In genomic region chr4:36218121-36218520, GRCh38 we compare ENCODE assay signal across 14 cellular contexts. TPM values are rescaled to one million over a fixed set of nuclear protein-coding genes. Genes with fewer than 3 reads are reported as not detected.
DNase-seq lines count a peak whose midpoint lies in the region; ATAC-seq, FAIRE-seq and TF ChIP-seq lines count a peak whose summit lies in the region.
"Had no signal": no experiment of that assay in that cellular context is flagged by ENCODE, and none has a peak within 500 bp of the region (broad histone marks: within the 10 kb centered on the region; RNA-seq: fewer than 3 reads in every experiment).

No MANE protein-coding gene starts in this region.

- no peak overlapping the region for H2AFZ ChIP-seq in GM12878 (ENCODE audit: control insufficient read depth, low read depth, low read length)

- SMC1A ChIA-PET in GM12878 (lab: Charles Lee; ENCODE audit: uncharacterized antibody, unreplicated experiment), result interaction anchor here (0.8 to 1.8 kb wide), 6 partner anchors 11 to 41 kb away, joined by 3 to 6 read pairs (median 4); no protein-coding TSS in a partner anchor

- TF ChIP-seq RAD21 in GM12878 (IDR thresholded peaks at IDR 0.05; ENCODE audit: insufficient read depth, low read depth, low read length), result no peak

- intact Hi-C loops in GM12878 (cut with micrococcal nuclease; ENCODE audit: unreplicated experiment), result no loop called here
- intact Hi-C loops in right cardiac atrium (cut with DNase I), result no loop called here

- CTCF ChIA-PET in GM12878 (lab: Yijun Ruan, JAX), result interaction anchor here (0.6 to 1.0 kb wide), 2 partner anchors 49 to 182 kb away, joined by 3 read pairs; no protein-coding TSS in a partner anchor

- POLR2A ChIA-PET in GM12878 (lab: Charles Lee), result no interaction called here

- no peak overlapping the region for H3K4me2 ChIP-seq in GM12878 (ENCODE audit: control insufficient read depth, insufficient read depth)

- RAD21 ChIA-PET in GM12878 (lab: Charles Lee; ENCODE audit: unreplicated experiment), result interaction anchor here (1.7 kb wide), 1 partner anchor 25 kb away, joined by 5 read pairs; no protein-coding TSS in a partner anchor

- no peaks in the 10 kb centered on the region; the same call in 2 of the 3 replicates for H3K9me3 ChIP-seq in GM12878 (replicated peaks; ENCODE audit: control insufficient read depth, insufficient read depth, low read length)
- H3K9me3 ChIP-seq in right cardiac atrium (ENCODE audit: control insufficient read depth, low read length), result no peaks in the 10 kb centered on the region
- H3K9me3 ChIP-seq: adrenal gland had no signal

- H3K4me1 ChIP-seq in GM12878 (ENCODE audit: control insufficient read depth, insufficient read depth, low read length), result peaks cover 10% of the 10 kb centered on the region; the same call in 1 of the 2 replicates
- H3K4me1 ChIP-seq in right cardiac atrium (ENCODE audit: control insufficient read depth, insufficient read depth, low read length), result no peaks in the 10 kb centered on the region
- H3K4me1 ChIP-seq: adrenal gland had no signal

- H3K36me3 ChIP-seq in GM12878 (ENCODE audit: control insufficient read depth in 2 of 2, insufficient read depth in 2 of 2, low read length in 1 of 2), result no peaks in the 10 kb centered on the region
- H3K36me3 ChIP-seq: adrenal gland had no signal

- peak; percentile 68 for ATAC-seq in GM21360 (IDR thresholded peaks at IDR 0.05; ENCODE audit: unreplicated experiment)
- peak; percentile 56 for ATAC-seq in HG03039 (IDR thresholded peaks at IDR 0.05; ENCODE audit: unreplicated experiment)
- ATAC-seq in GM12878, result peak; percentile 73
- ATAC-seq in right cardiac atrium, result no peak
- ATAC-seq: K562 had no signal

- H3K79me2 ChIP-seq in GM12878 (ENCODE audit: control insufficient read depth, insufficient read depth, low read length), result peaks cover 44% of the 10 kb centered on the region

- TF ChIP-seq CTCF in GM12878 (IDR thresholded peaks at IDR 0.05 in 2 of 3, conservative IDR thresholded peaks at IDR 0.05 in 1 of 3; ENCODE audit: control insufficient read depth in 2 of 3, extremely low read depth in 1 of 3, insufficient read depth in 1 of 3, low read depth in 3 of 3, low read length in 3 of 3), result no peak

- in situ Hi-C loops in GM12878 (cut with MboI), result no loop called here

- no peaks in the 10 kb centered on the region for H3K27me3 ChIP-seq in GM12878 (replicated peaks in 1 of 2; ENCODE audit: control insufficient read depth in 2 of 2, insufficient read depth in 2 of 2, low read length in 1 of 2)
- H3K27me3 ChIP-seq in right cardiac atrium (ENCODE audit: control insufficient read depth, insufficient read depth), result no peaks in the 10 kb centered on the region
- H3K27me3 ChIP-seq: adrenal gland had no signal

- DNase-seq in CD1c-positive myeloid dendritic cell (ENCODE audit: extremely low spot score) (peak; percentile 27), GM12878 (ENCODE audit: low read depth, low spot score) (no peak), occipital lobe (lab: John Stamatoyannopoulos, UW) (no peak), NCI-H2029 (lab: John Stamatoyannopoulos, UW) (no peak), right cardiac atrium (no peak)
- no peak for DNase-seq in activated CD8-positive, alpha-beta memory T cell treated with anti-CD3 and anti-CD28 coated beads for 24 hours
- DNase-seq: adrenal gland, DMS79, NCI-H1930, NCI-H82 had no signal

- H3K27ac ChIP-seq in GM12878 (ENCODE audit: control insufficient read depth, insufficient read depth) (peak overlapping the region; percentile 13), right cardiac atrium (ENCODE audit: low read length) (no peak overlapping the region)
- H3K27ac ChIP-seq: adrenal gland, VCaP had no signal

- H4K20me1 ChIP-seq in GM12878 (ENCODE audit: control insufficient read depth, insufficient read depth), result no peaks in the 10 kb centered on the region

- H3K4me3 ChIP-seq in GM12878 (no peak overlapping the region), right cardiac atrium (ENCODE audit: low read length) (no peak overlapping the region)
- H3K4me3 ChIP-seq: adrenal gland, K562 had no signal

- FAIRE-seq in GM12878 (lab: Jason Lieb, UNC), result no peak
- FAIRE-seq: K562 had no signal

- no peak for TF ChIP-seq EP300 in GM12878 (IDR thresholded peaks at IDR 0.05; ENCODE audit: borderline replicate concordance in 1 of 2, control insufficient read depth in 1 of 2, low read depth in 2 of 2, low read length in 2 of 2)

- TF ChIP-seq POLR2A in GM12878 (IDR thresholded peaks at IDR 0.05; ENCODE audit: low read depth, low read length), result no peak

- no TSS peak for BruUV-seq in GM12878 (replicated peaks; lab: Mats Ljungman, UMichigan)

- no peak overlapping the region for H3K9ac ChIP-seq in GM12878 (ENCODE audit: control insufficient read depth, insufficient read depth, low read length)

TF ChIP-seq in GM12878, 131 proteins besides CTCF, POLR2A, EP300 and RAD21:
- TF ChIP-seq SPI1 (IDR thresholded peaks at IDR 0.05; ENCODE audit: borderline replicate concordance, insufficient read depth, low read depth, low read length), result peak; percentile 55; the same call in 1 of the 2 replicates
- TF ChIP-seq BRCA1 (IDR thresholded peaks at IDR 0.05; ENCODE audit: low read depth, low read length), result no peak
- no peak for TF ChIP-seq POLR2AphosphoS5 (IDR thresholded peaks at IDR 0.05; ENCODE audit: low read length)
- TF ChIP-seq DPF2 (IDR thresholded peaks at IDR 0.05), result 0 out of 2 replicates have a peak, but pooled peaks have one; percentile 17
- peak; percentile 21 to 25; a peak in 2 of 4 replicates for TF ChIP-seq IKZF2 (IDR thresholded peaks at IDR 0.05)
- TF ChIP-seq RUNX3 (IDR thresholded peaks at IDR 0.05; ENCODE audit: low read length), result 0 out of 2 replicates have a peak, but pooled peaks have one; percentile 5
- no peak for TF ChIP-seq NRF1 (conservative IDR thresholded peaks at IDR 0.05; ENCODE audit: low read depth, low read length)
- no peak for TF ChIP-seq TCF7 (IDR thresholded peaks at IDR 0.05; ENCODE audit: borderline replicate concordance)

RNA-seq across cellular contexts. Expression of gene ARAP2, which starts 26.2 kb away (rescaled TPM):
- total RNA-seq in GM12878 (2013; cell fraction: nucleolus; rRNA removed), result 244 and 250 TPM in 2 replicates
- 32.9 and 40.7 TPM in 2 replicates for total RNA-seq in GM12878 (2014; rRNA removed)
- total RNA-seq in GM12878 (2014; rRNA removed; fragmentation: Illumina TruSeq; extraction: Trizol), result 36.1 and 36.7 TPM in 2 replicates
- 28.3 and 32.0 TPM in 2 replicates for total RNA-seq in GM12878 (2021)
- 5.7 TPM for polyA plus RNA-seq in GM12878 (2011; ENCODE audit: low read depth)
- polyA plus RNA-seq in GM12878 (2011; rRNA removed), result 12.1 and 19.1 TPM in 2 replicates
- 3.0 and 4.1 TPM in 2 replicates for polyA plus RNA-seq in GM12878 (2011; cell fraction: cytosol; rRNA removed)
- polyA plus RNA-seq in GM12878 (2011; cell fraction: nucleus; rRNA removed), result 14.8 and 17.4 TPM in 2 replicates
- polyA plus RNA-seq in GM12878 (2012), result 9.5 and 11.7 TPM in 2 replicates
- 18.2 and 24.6 TPM in 2 replicates for polyA plus RNA-seq in GM12878 (2014; fragmentation: Illumina TruSeq; extraction: Trizol)
- polyA plus RNA-seq in GM12878 (2014; fragmentation: Nextera tagmentation; extraction: Ambion mirVana), result 1 to 10 TPM; 5.4 to 5.7 TPM
- polyA plus RNA-seq in GM12878 (2014; rRNA removed), result 9.4 and 11.5 TPM in 2 replicates
- 10 to 100 TPM in 1 of 2 experiments, 1 to 10 TPM in 1; 8.0 to 12.3 TPM for polyA plus RNA-seq in GM12878 (2016; fragmentation: Nextera tagmentation; extraction: Ambion mirVana)
- 28.9 and 52.4 TPM in 2 replicates for polyA minus RNA-seq in GM12878 (2011; rRNA and poly(A)+ RNA removed)
- 5.1 and 12.1 TPM in 2 replicates for polyA minus RNA-seq in GM12878 (2011; cell fraction: cytosol; rRNA and poly(A)+ RNA removed)
- 57.2 and 74.5 TPM in 2 replicates for polyA minus RNA-seq in GM12878 (2011; cell fraction: nucleus; rRNA and poly(A)+ RNA removed)
- total RNA-seq in occipital lobe, result 91.2 TPM
- total RNA-seq in right cardiac atrium, result 1 to 10 TPM; 3.1 to 9.4 (median 4.7) TPM
- 0.72 TPM for polyA plus RNA-seq in right cardiac atrium

Comparison
In these comparisons a context has a peak if more than half of its experiments do, and no peak if none do; other contexts are left out.
1. ATAC-seq: peak in GM21360 (single experiment), HG03039 (single experiment) and GM12878 (single experiment); none in right cardiac atrium (0 of 2).